14 cellular contexts compared by ENCODE assay signal in the genomic region with DNA sequence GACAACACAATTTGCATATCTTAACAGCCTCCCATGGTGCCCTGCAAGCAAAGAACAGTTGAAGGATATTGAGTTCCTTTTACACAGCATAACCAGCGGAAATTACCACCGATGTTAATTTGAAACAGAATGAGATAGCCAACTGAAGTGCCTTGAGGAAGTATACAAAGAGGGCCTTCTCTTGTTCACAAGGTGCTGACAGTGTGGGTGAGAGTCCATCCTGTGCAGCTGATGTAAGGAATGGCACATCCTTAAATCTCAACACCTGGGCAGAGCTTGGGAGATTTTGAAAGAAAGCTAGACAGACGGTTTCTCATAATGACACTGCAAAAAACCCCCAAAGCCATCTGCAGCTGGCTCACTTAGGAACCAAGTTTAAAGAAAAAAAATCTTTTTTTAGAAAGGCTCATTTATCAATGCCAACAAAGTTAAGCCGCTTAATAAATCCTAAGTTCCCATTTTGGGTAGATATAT.
A peak's percentile ranks its signal among the peaks of the same experiment; 100 is the strongest.
DNase-seq lines count a peak whose midpoint lies in the region; ATAC-seq and TF ChIP-seq lines count a peak whose summit lies in the region.
"Had no signal": no experiment of that assay in that cellular context is flagged by ENCODE, and none has a peak within 500 bp of the region (broad histone marks: within the 10 kb centered on the region; RNA-seq: fewer than 3 reads in every experiment).

No MANE protein-coding gene starts in this region.

- H3K79me2 ChIP-seq in hepatocyte, result no peaks in the 10 kb centered on the region

- H3K36me3 ChIP-seq in hepatocyte (replicated peaks; ENCODE audit: insufficient read depth, low read depth), result no peaks in the 10 kb centered on the region
- H3K36me3 ChIP-seq: BE2C had no signal

- H3K4me2 ChIP-seq in hepatocyte, result no peak overlapping the region

- ATAC-seq in GM18858 (IDR thresholded peaks at IDR 0.05; ENCODE audit: unreplicated experiment), result peak; percentile 58
- peak; percentile 78 for ATAC-seq in GM21786 (IDR thresholded peaks at IDR 0.05; ENCODE audit: unreplicated experiment)
- ATAC-seq in HG03460 (IDR thresholded peaks at IDR 0.05; ENCODE audit: unreplicated experiment), result peak; percentile 83
- ATAC-seq: T-helper 17 cell had no signal

- no peaks in the 10 kb centered on the region for H4K20me1 ChIP-seq in hepatocyte (ENCODE audit: insufficient read depth, poor library complexity, severe bottlenecking)

- H3K9me3 ChIP-seq in hepatocyte (ENCODE audit: low read depth), result no peaks in the 10 kb centered on the region

- H3K27ac ChIP-seq in hepatocyte, result no peak overlapping the region

- DNase-seq in iPS DF 19.7 (ENCODE audit: low read depth, low spot score) (peak; percentile 87), NCI-H1048 (lab: John Stamatoyannopoulos, UW) (no peak), hepatocyte (ENCODE audit: low spot score) (no peak), dedifferentiated amniotic fluid mesenchymal stem cell (ENCODE audit: extremely low spot score) (no peak), NCI-H1105 (lab: John Stamatoyannopoulos, UW) (no peak)
- DNase-seq: activated naive CD4-positive, alpha-beta T cell treated with Interleukin-2 at 50 U/mL for 16 hours; BE2C; EL; IMR-90; NCI-H1930; T-helper 17 cell had no signal

- TF ChIP-seq CTCF in hepatocyte (IDR thresholded peaks at IDR 0.05; ENCODE audit: poor library complexity), result no peak

- no peak overlapping the region for H2AFZ ChIP-seq in hepatocyte

- no peaks in the 10 kb centered on the region for H3K27me3 ChIP-seq in hepatocyte
- H3K27me3 ChIP-seq: BE2C had no signal

- no peaks in the 10 kb centered on the region for H3K9me2 ChIP-seq in hepatocyte (replicated peaks; ENCODE audit: insufficient read depth)

- no peaks in the 10 kb centered on the region for H3K4me1 ChIP-seq in hepatocyte (ENCODE audit: insufficient read depth)
- H3K4me1 ChIP-seq: BE2C had no signal

- 57% methylated on average over 4 of the region's 4 CpGs for WGBS in hepatocyte (ENCODE audit: low lambda C conversion rate, missing lambda C conversion rate)

- H3K4me3 ChIP-seq in hepatocyte, result no peak overlapping the region
